ENCODE assay signal across 2 cellular contexts in the genomic region with DNA sequence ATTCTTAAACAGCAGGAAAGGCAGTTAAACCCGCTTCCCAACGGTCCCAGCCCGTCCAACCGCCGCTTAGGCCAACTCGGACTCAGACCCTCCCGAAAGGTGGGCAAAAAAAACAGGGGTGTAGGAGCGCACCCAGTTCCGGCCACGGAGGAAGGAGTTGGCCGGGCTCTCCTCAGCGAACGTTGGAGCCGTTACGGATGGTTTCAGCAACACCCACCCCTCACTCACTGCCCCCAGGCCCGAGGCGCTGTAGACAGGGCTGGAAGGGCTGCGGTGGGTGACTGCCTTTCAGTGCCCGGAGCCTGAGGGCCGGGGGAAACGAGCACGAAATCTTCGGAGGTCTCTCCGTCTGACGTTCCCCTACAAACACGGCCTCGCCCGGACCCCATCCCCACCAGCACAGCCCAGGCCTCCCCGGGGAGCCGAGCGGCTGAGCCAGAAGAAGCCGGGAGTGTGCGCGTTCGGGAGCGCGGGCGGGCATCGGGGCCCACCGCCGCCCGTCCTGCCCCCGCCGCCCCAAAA.
TF ChIP-seq lines count a peak whose summit lies in the region.

No MANE protein-coding gene starts in this region.

TF ChIP-seq in SK-N-SH treated with all-trans-retinoic acid at 6 μM for 48 hours, 23 proteins besides CTCF, POLR2A, EP300 and RAD21 (continued from another document):
- no peak for TF ChIP-seq TCF4 (CRISPR knock-in tag; IDR thresholded peaks at IDR 0.05; ENCODE audit: borderline replicate concordance)

TF ChIP-seq in HepG2, 621 proteins besides CTCF, POLR2A, EP300 and RAD21 (continues in another document):
- no peak for TF ChIP-seq ZBTB3 (CRISPR knock-in tag; IDR thresholded peaks at IDR 0.05; ENCODE audit: borderline replicate concordance, low read depth)
- no peak for TF ChIP-seq FOXP4 (CRISPR knock-in tag; IDR thresholded peaks at IDR 0.05)
- no peak for TF ChIP-seq HHEX (CRISPR knock-in tag; IDR thresholded peaks at IDR 0.05)
- TF ChIP-seq ZBTB1 (CRISPR knock-in tag; IDR thresholded peaks at IDR 0.05; ENCODE audit: borderline replicate concordance): no peak
- TF ChIP-seq NCOA2 (CRISPR knock-in tag; IDR thresholded peaks at IDR 0.05): no peak
- TF ChIP-seq SAP130 (CRISPR knock-in tag; IDR thresholded peaks at IDR 0.05; ENCODE audit: low read depth): peak; percentile 63
- TF ChIP-seq ZNF20 (CRISPR knock-in tag; IDR thresholded peaks at IDR 0.05): no peak
- no peak for TF ChIP-seq ZC3H13 (CRISPR knock-in tag; IDR thresholded peaks at IDR 0.05)
- no peak for TF ChIP-seq PAWR (CRISPR knock-in tag; IDR thresholded peaks at IDR 0.05; ENCODE audit: borderline replicate concordance)
- 0 out of 4 replicates have a peak, but pooled peaks of 1 of the 2 experiments have one; percentile 32 for TF ChIP-seq KLF16 (CRISPR knock-in tag; IDR thresholded peaks at IDR 0.05)
- no peak for TF ChIP-seq HDAC1 (CRISPR knock-in tag; IDR thresholded peaks at IDR 0.05)
- TF ChIP-seq, protein P1, sequence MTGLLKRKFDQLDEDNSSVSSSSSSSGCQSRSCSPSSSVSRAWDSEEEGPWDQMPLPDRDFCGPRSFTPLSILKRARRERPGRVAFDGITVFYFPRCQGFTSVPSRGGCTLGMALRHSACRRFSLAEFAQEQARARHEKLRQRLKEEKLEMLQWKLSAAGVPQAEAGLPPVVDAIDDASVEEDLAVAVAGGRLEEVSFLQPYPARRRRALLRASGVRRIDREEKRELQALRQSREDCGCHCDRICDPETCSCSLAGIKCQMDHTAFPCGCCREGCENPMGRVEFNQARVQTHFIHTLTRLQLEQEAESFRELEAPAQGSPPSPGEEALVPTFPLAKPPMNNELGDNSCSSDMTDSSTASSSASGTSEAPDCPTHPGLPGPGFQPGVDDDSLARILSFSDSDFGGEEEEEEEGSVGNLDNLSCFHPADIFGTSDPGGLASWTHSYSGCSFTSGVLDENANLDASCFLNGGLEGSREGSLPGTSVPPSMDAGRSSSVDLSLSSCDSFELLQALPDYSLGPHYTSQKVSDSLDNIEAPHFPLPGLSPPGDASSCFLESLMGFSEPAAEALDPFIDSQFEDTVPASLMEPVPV (CRISPR knock-in tag; IDR thresholded peaks at IDR 0.05): no peak
- peak; percentile 9; the same call in 1 of the 2 replicates for TF ChIP-seq MED1 (CRISPR knock-in tag; IDR thresholded peaks at IDR 0.05)
- peak; percentile 14; the same call in 1 of the 2 replicates for TF ChIP-seq SIN3A (IDR thresholded peaks at IDR 0.05; ENCODE audit: borderline replicate concordance, low read depth, low read length)
- TF ChIP-seq ZSCAN22 (CRISPR knock-in tag; IDR thresholded peaks at IDR 0.05): no peak
- TF ChIP-seq ZNF710 (CRISPR knock-in tag; IDR thresholded peaks at IDR 0.05; ENCODE audit: borderline replicate concordance): no peak
- TF ChIP-seq ARID2 (CRISPR knock-in tag; IDR thresholded peaks at IDR 0.05; ENCODE audit: borderline replicate concordance): no peak
- TF ChIP-seq HMGXB4 (CRISPR knock-in tag; IDR thresholded peaks at IDR 0.05; ENCODE audit: borderline replicate concordance in 1 of 2, low read depth in 1 of 2): 0 out of 4 replicates have a peak, but pooled peaks of 1 of the 2 experiments have one; percentile 20
- no peak for TF ChIP-seq ZNF556 (CRISPR knock-in tag; IDR thresholded peaks at IDR 0.05; ENCODE audit: borderline replicate concordance)
- TF ChIP-seq CBX5 (CRISPR knock-in tag; IDR thresholded peaks at IDR 0.05; ENCODE audit: borderline replicate concordance): no peak
- no peak for TF ChIP-seq ZNF460 (CRISPR knock-in tag; IDR thresholded peaks at IDR 0.05; ENCODE audit: borderline replicate concordance)
- TF ChIP-seq, protein P2, sequence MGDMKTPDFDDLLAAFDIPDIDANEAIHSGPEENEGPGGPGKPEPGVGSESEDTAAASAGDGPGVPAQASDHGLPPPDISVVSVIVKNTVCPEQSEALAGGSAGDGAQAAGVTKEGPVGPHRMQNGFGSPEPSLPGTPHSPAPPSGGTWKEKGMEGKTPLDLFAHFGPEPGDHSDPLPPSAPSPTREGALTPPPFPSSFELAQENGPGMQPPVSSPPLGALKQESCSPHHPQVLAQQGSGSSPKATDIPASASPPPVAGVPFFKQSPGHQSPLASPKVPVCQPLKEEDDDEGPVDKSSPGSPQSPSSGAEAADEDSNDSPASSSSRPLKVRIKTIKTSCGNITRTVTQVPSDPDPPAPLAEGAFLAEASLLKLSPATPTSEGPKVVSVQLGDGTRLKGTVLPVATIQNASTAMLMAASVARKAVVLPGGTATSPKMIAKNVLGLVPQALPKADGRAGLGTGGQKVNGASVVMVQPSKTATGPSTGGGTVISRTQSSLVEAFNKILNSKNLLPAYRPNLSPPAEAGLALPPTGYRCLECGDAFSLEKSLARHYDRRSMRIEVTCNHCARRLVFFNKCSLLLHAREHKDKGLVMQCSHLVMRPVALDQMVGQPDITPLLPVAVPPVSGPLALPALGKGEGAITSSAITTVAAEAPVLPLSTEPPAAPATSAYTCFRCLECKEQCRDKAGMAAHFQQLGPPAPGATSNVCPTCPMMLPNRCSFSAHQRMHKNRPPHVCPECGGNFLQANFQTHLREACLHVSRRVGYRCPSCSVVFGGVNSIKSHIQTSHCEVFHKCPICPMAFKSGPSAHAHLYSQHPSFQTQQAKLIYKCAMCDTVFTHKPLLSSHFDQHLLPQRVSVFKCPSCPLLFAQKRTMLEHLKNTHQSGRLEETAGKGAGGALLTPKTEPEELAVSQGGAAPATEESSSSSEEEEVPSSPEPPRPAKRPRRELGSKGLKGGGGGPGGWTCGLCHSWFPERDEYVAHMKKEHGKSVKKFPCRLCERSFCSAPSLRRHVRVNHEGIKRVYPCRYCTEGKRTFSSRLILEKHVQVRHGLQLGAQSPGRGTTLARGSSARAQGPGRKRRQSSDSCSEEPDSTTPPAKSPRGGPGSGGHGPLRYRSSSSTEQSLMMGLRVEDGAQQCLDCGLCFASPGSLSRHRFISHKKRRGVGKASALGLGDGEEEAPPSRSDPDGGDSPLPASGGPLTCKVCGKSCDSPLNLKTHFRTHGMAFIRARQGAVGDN (CRISPR knock-in tag; IDR thresholded peaks at IDR 0.05): peak; percentile 43
- peak; percentile 43; the same call in 1 of the 2 replicates for TF ChIP-seq GABPB1 (CRISPR knock-in tag; IDR thresholded peaks at IDR 0.05)
- TF ChIP-seq SP2 (CRISPR knock-in tag; IDR thresholded peaks at IDR 0.05): no peak
- TF ChIP-seq ZNF737 (CRISPR knock-in tag; IDR thresholded peaks at IDR 0.05; ENCODE audit: borderline replicate concordance): 0 out of 2 replicates have a peak, but pooled peaks have one; percentile 50
- no peak for TF ChIP-seq BRD4 (CRISPR knock-in tag; IDR thresholded peaks at IDR 0.05)
- no peak for TF ChIP-seq MAX (IDR thresholded peaks at IDR 0.05)
- no peak for TF ChIP-seq ZNF619 (CRISPR knock-in tag; IDR thresholded peaks at IDR 0.05)
- no peak for TF ChIP-seq CAMTA2 (CRISPR knock-in tag; IDR thresholded peaks at IDR 0.05; ENCODE audit: borderline replicate concordance)
- peak; percentile 32; the same call in 1 of the 2 replicates for TF ChIP-seq ZNF362 (CRISPR knock-in tag; IDR thresholded peaks at IDR 0.05; ENCODE audit: borderline replicate concordance)
- TF ChIP-seq AHDC1 (CRISPR knock-in tag; IDR thresholded peaks at IDR 0.05; ENCODE audit: borderline replicate concordance): no peak
- TF ChIP-seq ZNF343 (CRISPR knock-in tag; IDR thresholded peaks at IDR 0.05): no peak; the same call in 1 of the 2 replicates
- peak; percentile 39; the same call in 1 of the 2 replicates for TF ChIP-seq HNF1B (CRISPR knock-in tag; IDR thresholded peaks at IDR 0.05)
- peak; percentile 60 for TF ChIP-seq PHF8 (CRISPR knock-in tag; IDR thresholded peaks at IDR 0.05)
